Comparison of ENCODE assay signal across 2 cellular contexts in the genomic region with DNA sequence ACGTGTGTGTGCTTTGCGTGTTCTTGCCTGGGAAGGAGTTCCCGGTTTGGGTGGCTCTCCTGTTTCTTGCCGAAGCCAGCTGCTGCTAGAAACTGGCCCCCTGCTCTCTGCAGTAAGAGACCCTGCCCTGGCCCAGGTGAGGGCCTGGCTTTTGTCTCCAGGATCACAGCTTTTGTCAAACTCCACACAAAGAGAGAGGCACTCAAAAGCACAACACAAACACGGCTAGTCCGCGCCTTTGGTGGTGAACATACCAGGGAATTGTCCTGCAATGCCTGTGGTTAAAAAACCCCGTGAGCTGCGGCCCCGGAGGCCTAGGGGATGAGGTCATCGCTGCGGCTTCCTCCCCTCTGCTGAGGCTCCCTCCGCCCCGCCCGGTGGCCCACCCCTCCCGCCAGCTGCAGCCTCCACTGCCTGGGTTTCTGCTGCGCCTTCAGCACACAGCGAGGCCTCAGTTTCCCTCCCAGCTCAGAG.
TF ChIP-seq lines count a peak whose summit lies in the region.

No MANE protein-coding gene starts in this region.

TF ChIP-seq in GM23338, 12 proteins besides CTCF, POLR2A, EP300 and RAD21 (continued from another document):
- TF ChIP-seq REST (IDR thresholded peaks at IDR 0.05; ENCODE audit: unreplicated experiment) (no peak), EZH2phosphoT487 (IDR thresholded peaks at IDR 0.05; ENCODE audit: unreplicated experiment) (no peak), ZNF114 (CRISPR knock-in tag; IDR thresholded peaks at IDR 0.05) (no peak), EZH2 (IDR thresholded peaks at IDR 0.05; ENCODE audit: low read depth, unreplicated experiment) (no peak), ZNF462 (CRISPR knock-in tag; IDR thresholded peaks at IDR 0.05) (no peak), NANOG (IDR thresholded peaks at IDR 0.05; ENCODE audit: borderline replicate concordance) (no peak), ETS1 (IDR thresholded peaks at IDR 0.05) (no peak), STAT1 (IDR thresholded peaks at IDR 0.05; ENCODE audit: unreplicated experiment) (no peak), JUNB (IDR thresholded peaks at IDR 0.05; ENCODE audit: unreplicated experiment) (no peak), ZNF331 (CRISPR knock-in tag; IDR thresholded peaks at IDR 0.05; ENCODE audit: low read depth) (no peak)
TF ChIP-seq in GM23338: peak in this region for 0.

TF ChIP-seq in SK-N-SH, 30 proteins besides CTCF, POLR2A, EP300 and RAD21 (continued from another document):
- TF ChIP-seq, protein P1, sequence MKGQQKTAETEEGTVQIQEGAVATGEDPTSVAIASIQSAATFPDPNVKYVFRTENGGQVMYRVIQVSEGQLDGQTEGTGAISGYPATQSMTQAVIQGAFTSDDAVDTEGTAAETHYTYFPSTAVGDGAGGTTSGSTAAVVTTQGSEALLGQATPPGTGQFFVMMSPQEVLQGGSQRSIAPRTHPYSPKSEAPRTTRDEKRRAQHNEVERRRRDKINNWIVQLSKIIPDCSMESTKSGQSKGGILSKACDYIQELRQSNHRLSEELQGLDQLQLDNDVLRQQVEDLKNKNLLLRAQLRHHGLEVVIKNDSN (IDR thresholded peaks at IDR 0.05; ENCODE audit: borderline replicate concordance, low read depth): 0 out of 2 replicates have a peak, but pooled peaks have one; percentile 37
- TF ChIP-seq ZBTB33 (IDR thresholded peaks at IDR 0.05; ENCODE audit: borderline replicate concordance, low read depth) (no peak), MAX (IDR thresholded peaks at IDR 0.05; ENCODE audit: low read depth) (0 out of 2 replicates have a peak, but pooled peaks have one; percentile 35), FOSL2 (IDR thresholded peaks at IDR 0.05; ENCODE audit: borderline replicate concordance, low read depth) (peak; percentile 70; the same call in 1 of the 2 replicates)
TF ChIP-seq in SK-N-SH: peak in this region for 5.
